ENCODE assay signal across 22 cellular contexts in the genomic region with DNA sequence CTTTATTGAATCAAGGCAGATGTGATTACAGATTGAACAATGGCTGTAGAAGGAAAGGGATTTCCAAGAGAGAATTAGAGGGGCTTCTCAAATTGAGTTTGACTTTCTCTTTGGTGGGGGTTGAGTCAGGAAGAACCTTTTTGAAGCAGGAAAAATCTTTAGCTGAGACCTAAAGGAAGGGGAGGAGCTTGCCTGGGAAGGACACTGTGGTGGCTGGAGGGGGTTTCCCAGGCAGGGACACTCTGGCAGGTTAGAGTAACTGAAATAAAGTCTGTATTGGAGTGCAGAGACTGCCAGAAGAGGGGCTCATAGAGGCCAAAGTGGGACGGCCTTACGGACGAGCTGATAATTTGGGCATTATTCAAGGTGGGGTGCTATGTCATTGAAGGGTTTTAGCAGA.
DNase-seq lines count a peak whose midpoint lies in the region; ATAC-seq, FAIRE-seq and TF ChIP-seq lines count a peak whose summit lies in the region.
"Had no signal": no experiment of that assay in that cellular context is flagged by ENCODE, and none has a peak within 500 bp of the region (broad histone marks: within the 10 kb centered on the region; RNA-seq: fewer than 3 reads in every experiment).

No MANE protein-coding gene starts in this region.

- H3K4me1 Mint-ChIP-seq in T-helper 1 cell treated with Interleukin-12 subunit alpha and Interleukin-12 subunit beta and Interleukin-4 antibody, amounts not matched to agents 30 μg/mL and 1 μg/mL, for 36 hours (ENCODE audit: low read depth), result peaks cover 11% of the 10 kb centered on the region

- H3K4me1 ChIP-seq in heart left ventricle, result peaks cover 0 to 6% (median 0%) of the 10 kb centered on the region in 12 donors
- H3K4me1 ChIP-seq: breast epithelium, foreskin keratinocyte had no signal

- DNase-seq in T-helper 1 cell (no peak), kidney tubule cell (ENCODE audit: low spot score) (peak; percentile 47), HTR-8/SVneo (ENCODE audit: insufficient read length, low spot score) (no peak), GM19240 (ENCODE audit: insufficient read length, low spot score) (no peak), heart left ventricle (no peak)
- DNase-seq: 8988T; CD8-positive, alpha-beta memory T cell; endodermal cell; foreskin keratinocyte; GDM1; H7; midbrain; NCI-H146; NCI-H446 treated with DMSO at 0.1 percent for 48 hours had no signal

- no peaks in the 10 kb centered on the region for H3K36me3 ChIP-seq in heart left ventricle
- H3K36me3 ChIP-seq: breast epithelium had no signal

- H3K4me3 Mint-ChIP-seq in T-helper 1 cell treated with Interleukin-12 subunit alpha and Interleukin-12 subunit beta and Interleukin-4 antibody, amounts not matched to agents 30 μg/mL and 1 μg/mL, for 36 hours, result peak overlapping the region; percentile 45
- H3K4me3 Mint-ChIP-seq: CD8-positive, alpha-beta memory T cell; endodermal cell had no signal

- TF ChIP-seq POLR2A in heart left ventricle (IDR thresholded peaks at IDR 0.05), result no peak

- no peak overlapping the region for H3K27ac Mint-ChIP-seq in T-helper 1 cell treated with Interleukin-12 subunit alpha and Interleukin-12 subunit beta and Interleukin-4 antibody, amounts not matched to agents 30 μg/mL and 1 μg/mL, for 36 hours
- H3K27ac Mint-ChIP-seq: endodermal cell had no signal

- H3K4me3 ChIP-seq in heart left ventricle, result no peak overlapping the region
- H3K4me3 ChIP-seq: breast epithelium, K562, skin epidermis had no signal

- no peaks in the 10 kb centered on the region for H3K9me3 Mint-ChIP-seq in T-helper 1 cell treated with Interleukin-12 subunit alpha and Interleukin-12 subunit beta and Interleukin-4 antibody, amounts not matched to agents 30 μg/mL and 1 μg/mL, for 36 hours
- H3K9me3 Mint-ChIP-seq: CD8-positive, alpha-beta memory T cell; endodermal cell had no signal

- no peak overlapping the region for H3K27ac ChIP-seq in heart left ventricle
- H3K27ac ChIP-seq: breast epithelium, foreskin keratinocyte, skin epidermis had no signal

- H3K27me3 ChIP-seq in heart left ventricle, result no peaks in the 10 kb centered on the region
- H3K27me3 ChIP-seq: breast epithelium, foreskin keratinocyte had no signal

- WGBS in heart left ventricle, 4 donors, result 66 to 85% (median 79%) methylated on average over 3 of the region's 3 CpGs

- ATAC-seq in GM21360 (IDR thresholded peaks at IDR 0.05; ENCODE audit: unreplicated experiment), result peak; percentile 77
- ATAC-seq in HG03108 (IDR thresholded peaks at IDR 0.05; ENCODE audit: unreplicated experiment), result peak; percentile 73
- no peak for ATAC-seq in heart left ventricle
- ATAC-seq: foreskin keratinocyte, K562, SK-N-SH treated with all-trans-retinoic acid at 6 μM for 48 hours had no signal

- intact Hi-C loops in heart left ventricle (cut with DNase I), result no loop called here

- no peak for TF ChIP-seq CTCF in heart left ventricle (IDR thresholded peaks at IDR 0.05)

- H3K27me3 Mint-ChIP-seq in T-helper 1 cell treated with Interleukin-12 subunit alpha and Interleukin-12 subunit beta and Interleukin-4 antibody, amounts not matched to agents 30 μg/mL and 1 μg/mL, for 36 hours (ENCODE audit: low read depth), result peaks cover 12% of the 10 kb centered on the region

- H3K36me3 Mint-ChIP-seq in T-helper 1 cell treated with Interleukin-12 subunit alpha and Interleukin-12 subunit beta and Interleukin-4 antibody, amounts not matched to agents 30 μg/mL and 1 μg/mL, for 36 hours (ENCODE audit: low read depth), result no peaks in the 10 kb centered on the region
- H3K36me3 Mint-ChIP-seq: CD8-positive, alpha-beta memory T cell had no signal

- FAIRE-seq in HTR-8/SVneo (lab: Jason Lieb, UNC), result no peak
- FAIRE-seq: islet of Langerhans, K562 had no signal

- no peaks in the 10 kb centered on the region for H3K9me3 ChIP-seq in heart left ventricle
- H3K9me3 ChIP-seq: breast epithelium had no signal

Comparison
In these comparisons a context has a peak if more than half of its experiments do, and no peak if none do; other contexts are left out.
1. ATAC-seq: peak in GM21360 (single experiment) and HG03108 (single experiment); none in heart left ventricle (0 of 4).